15 cellular contexts compared by ENCODE assay signal in genomic region chr11:24391165-24391564, GRCh38.
A peak's percentile ranks its signal among the peaks of the same experiment; 100 is the strongest.
DNase-seq lines count a peak whose midpoint lies in the region; ATAC-seq, FAIRE-seq and TF ChIP-seq lines count a peak whose summit lies in the region.
"Had no signal": no experiment of that assay in that cellular context is flagged by ENCODE, and none has a peak within 500 bp of the region (broad histone marks: within the 10 kb centered on the region; RNA-seq: fewer than 3 reads in every experiment).

No MANE protein-coding gene starts in this region.

- peak; percentile 24 for FAIRE-seq in frontal cortex (lab: Jason Lieb, UNC)
- FAIRE-seq: pancreas had no signal

- no peak for ATAC-seq in HG02623 (IDR thresholded peaks at IDR 0.05; ENCODE audit: unreplicated experiment)
- no peak for ATAC-seq in HG02610 (IDR thresholded peaks at IDR 0.05; ENCODE audit: unreplicated experiment)
- ATAC-seq: GM23338, mucosa of descending colon, pancreas, T-cell had no signal

- TF ChIP-seq CTCF in AG09319 (IDR thresholded peaks at IDR 0.05; ENCODE audit: low read depth, low read length) = no peak

- DNase-seq in AG09319 (ENCODE audit: extremely low read depth, low read depth) = peak; percentile 2
- peak; percentile 34 for DNase-seq in HS-5 (ENCODE audit: low read depth)
- peak; percentile 83 for DNase-seq in amniotic epithelial cell (ENCODE audit: low read depth)
- no peak for DNase-seq in frontal cortex (ENCODE audit: low spot score in 2 of 2)
- no peak for DNase-seq in NCI-H524 treated with DMSO at 0.1 percent for 48 hours (lab: John Stamatoyannopoulos, UW)
- DNase-seq in islet precursor cell = no peak
- DNase-seq: C1 segment of cervical spinal cord, foreskin melanocyte, Karpas-422, mucosa of descending colon, pancreas, T-cell had no signal

Comparison
In these comparisons a context has a peak if more than half of its experiments do, and no peak if none do; other contexts are left out.
1. DNase-seq: peak in AG09319 (single experiment), HS-5 (single experiment) and amniotic epithelial cell (single experiment); none in frontal cortex (0 of 2), NCI-H524 treated with DMSO at 0.1 percent for 48 hours (single experiment) and islet precursor cell (single experiment).